8 cellular contexts compared by ENCODE assay signal in genomic region chr14:30443368-30444007, GRCh38.
DNase-seq lines count a peak whose midpoint lies in the region; ATAC-seq and TF ChIP-seq lines count a peak whose summit lies in the region.

No MANE protein-coding gene starts in this region.

- H3K9me3 ChIP-seq in RWPE2 (ENCODE audit: severe bottlenecking) (no peaks in the 10 kb centered on the region), gastroesophageal sphincter (no peaks in the 10 kb centered on the region)

- DNase-seq in DMS153 treated with DMSO at 0.1 percent for 48 hours (lab: John Stamatoyannopoulos, UW; ENCODE audit: unreplicated experiment) (peak; percentile 65), RWPE2 (ENCODE audit: low spot score) (no peak)
- DNase-seq in Jurkat, Clone E6-1 (ENCODE audit: low read depth, low spot score), result peak; percentile 29
- DNase-seq in activated CD4-positive, alpha-beta T cell treated with anti-CD3 and anti-CD28 coated beads, Interleukin-2, amount 50 U/mL, for 48 hours, result no peak

- no peak for TF ChIP-seq POLR2A in gastroesophageal sphincter (IDR thresholded peaks at IDR 0.05)

- TF ChIP-seq CTCF in RWPE2 (IDR thresholded peaks at IDR 0.05; ENCODE audit: poor library complexity, severe bottlenecking) (peak; percentile 79), gastroesophageal sphincter (IDR thresholded peaks at IDR 0.05) (peak in 3 of 4 experiments; percentile 26 to 52 (median 45))

- 0 out of 3 replicates have a peak, but pooled peaks have one; percentile 56 for ATAC-seq in RWPE2 (ENCODE audit: low read depth)
- no peak for ATAC-seq in gastroesophageal sphincter
- ATAC-seq in GM21390 (IDR thresholded peaks at IDR 0.05; ENCODE audit: unreplicated experiment), result no peak
- no peak for ATAC-seq in HG02973 (IDR thresholded peaks at IDR 0.05; ENCODE audit: unreplicated experiment)
- no peak for ATAC-seq in GM21526 (IDR thresholded peaks at IDR 0.05; ENCODE audit: low FRiP score, unreplicated experiment)

- no peaks in the 10 kb centered on the region for H3K4me1 ChIP-seq in RWPE2 (ENCODE audit: insufficient read depth, poor library complexity, severe bottlenecking)
- H3K4me1 ChIP-seq in gastroesophageal sphincter, result no peaks in the 10 kb centered on the region

- no peak overlapping the region for H3K27ac ChIP-seq in RWPE2 (ENCODE audit: poor library complexity, severe bottlenecking)
- H3K27ac ChIP-seq in gastroesophageal sphincter, result no peak overlapping the region

- H3K27me3 ChIP-seq in RWPE2 (ENCODE audit: insufficient read depth, poor library complexity, severe bottlenecking), result peaks cover 48% of the 10 kb centered on the region
- H3K27me3 ChIP-seq in gastroesophageal sphincter, result no peaks in the 10 kb centered on the region

- H3K4me3 ChIP-seq in Jurkat, Clone E6-1 (ENCODE audit: low read length), result no peak overlapping the region
- H3K4me3 ChIP-seq in RWPE2 (ENCODE audit: severe bottlenecking) (no peak overlapping the region), gastroesophageal sphincter (no peak overlapping the region)

- 48 to 50% methylated on average over 6 to 7 of the region's 7 CpGs for WGBS in gastroesophageal sphincter (ENCODE audit: low coverage in 1 of 2), 2 donors

- H3K36me3 ChIP-seq in RWPE2 (ENCODE audit: low read depth), result no peaks in the 10 kb centered on the region
- no peaks in the 10 kb centered on the region for H3K36me3 ChIP-seq in gastroesophageal sphincter

- no peak for TF ChIP-seq EP300 in gastroesophageal sphincter (IDR thresholded peaks at IDR 0.05)

Comparison
In these comparisons a context has a peak if more than half of its experiments do, and no peak if none do; other contexts are left out.
1. DNase-seq: peak in DMS153 treated with DMSO at 0.1 percent for 48 hours (single experiment) and Jurkat, Clone E6-1 (single experiment); none in RWPE2 (single experiment) and activated CD4-positive, alpha-beta T cell treated with anti-CD3 and anti-CD28 coated beads, Interleukin-2, amount 50 U/mL, for 48 hours (0 of 2).